ENCODE assay signal across 1 cellular context in the genomic region with DNA sequence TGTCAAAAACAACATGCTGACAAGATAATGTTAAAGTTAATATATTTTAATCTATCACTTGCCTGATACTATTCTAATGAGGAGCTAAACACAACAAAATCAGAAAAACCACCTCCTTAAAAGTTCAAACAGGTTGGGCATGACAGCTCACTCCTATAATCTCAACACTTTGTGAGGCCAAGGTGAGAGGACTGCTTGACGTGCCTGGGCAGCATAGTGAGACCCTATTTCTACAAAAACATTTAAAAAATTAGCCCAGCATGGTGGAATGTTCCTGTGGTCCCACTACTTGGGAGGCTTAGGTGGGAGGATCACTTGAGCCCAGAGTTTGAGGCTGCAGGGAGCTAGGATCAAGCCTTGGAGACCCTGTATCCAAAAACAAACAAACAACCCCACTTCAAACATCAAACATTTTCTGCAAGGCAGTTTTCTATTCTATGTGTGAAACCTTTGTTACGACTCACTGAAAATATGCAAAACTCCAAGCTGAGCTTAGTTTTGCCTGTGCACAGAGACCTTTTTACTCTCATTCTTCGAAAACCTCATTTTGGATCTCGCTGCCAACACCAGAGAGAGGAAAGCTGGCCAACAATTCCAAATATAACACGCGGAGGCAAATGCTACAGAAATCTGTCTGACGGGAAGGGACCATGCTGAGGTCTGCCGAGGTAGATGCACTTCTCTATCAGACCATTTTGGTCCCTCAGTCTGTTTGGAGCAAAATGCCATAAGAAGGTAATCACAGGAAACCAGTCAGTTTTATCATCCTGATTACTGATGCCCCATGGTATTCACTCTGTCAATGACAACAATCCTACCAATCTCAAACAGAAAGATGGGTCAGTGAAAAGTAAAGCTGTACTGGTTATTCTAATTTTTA.
TF ChIP-seq lines count a peak whose summit lies in the region.

No MANE protein-coding gene starts in this region.

TF ChIP-seq in GM23338, 12 proteins besides CTCF, POLR2A, EP300 and RAD21 (continued from another document):
- TF ChIP-seq, protein P1, sequence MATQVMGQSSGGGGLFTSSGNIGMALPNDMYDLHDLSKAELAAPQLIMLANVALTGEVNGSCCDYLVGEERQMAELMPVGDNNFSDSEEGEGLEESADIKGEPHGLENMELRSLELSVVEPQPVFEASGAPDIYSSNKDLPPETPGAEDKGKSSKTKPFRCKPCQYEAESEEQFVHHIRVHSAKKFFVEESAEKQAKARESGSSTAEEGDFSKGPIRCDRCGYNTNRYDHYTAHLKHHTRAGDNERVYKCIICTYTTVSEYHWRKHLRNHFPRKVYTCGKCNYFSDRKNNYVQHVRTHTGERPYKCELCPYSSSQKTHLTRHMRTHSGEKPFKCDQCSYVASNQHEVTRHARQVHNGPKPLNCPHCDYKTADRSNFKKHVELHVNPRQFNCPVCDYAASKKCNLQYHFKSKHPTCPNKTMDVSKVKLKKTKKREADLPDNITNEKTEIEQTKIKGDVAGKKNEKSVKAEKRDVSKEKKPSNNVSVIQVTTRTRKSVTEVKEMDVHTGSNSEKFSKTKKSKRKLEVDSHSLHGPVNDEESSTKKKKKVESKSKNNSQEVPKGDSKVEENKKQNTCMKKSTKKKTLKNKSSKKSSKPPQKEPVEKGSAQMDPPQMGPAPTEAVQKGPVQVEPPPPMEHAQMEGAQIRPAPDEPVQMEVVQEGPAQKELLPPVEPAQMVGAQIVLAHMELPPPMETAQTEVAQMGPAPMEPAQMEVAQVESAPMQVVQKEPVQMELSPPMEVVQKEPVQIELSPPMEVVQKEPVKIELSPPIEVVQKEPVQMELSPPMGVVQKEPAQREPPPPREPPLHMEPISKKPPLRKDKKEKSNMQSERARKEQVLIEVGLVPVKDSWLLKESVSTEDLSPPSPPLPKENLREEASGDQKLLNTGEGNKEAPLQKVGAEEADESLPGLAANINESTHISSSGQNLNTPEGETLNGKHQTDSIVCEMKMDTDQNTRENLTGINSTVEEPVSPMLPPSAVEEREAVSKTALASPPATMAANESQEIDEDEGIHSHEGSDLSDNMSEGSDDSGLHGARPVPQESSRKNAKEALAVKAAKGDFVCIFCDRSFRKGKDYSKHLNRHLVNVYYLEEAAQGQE (IDR thresholded peaks at IDR 0.05; ENCODE audit: unreplicated experiment) = no peak
- no peak for TF ChIP-seq JUNB (IDR thresholded peaks at IDR 0.05; ENCODE audit: unreplicated experiment)
